10 cellular contexts compared by ENCODE assay signal in the genomic region with DNA sequence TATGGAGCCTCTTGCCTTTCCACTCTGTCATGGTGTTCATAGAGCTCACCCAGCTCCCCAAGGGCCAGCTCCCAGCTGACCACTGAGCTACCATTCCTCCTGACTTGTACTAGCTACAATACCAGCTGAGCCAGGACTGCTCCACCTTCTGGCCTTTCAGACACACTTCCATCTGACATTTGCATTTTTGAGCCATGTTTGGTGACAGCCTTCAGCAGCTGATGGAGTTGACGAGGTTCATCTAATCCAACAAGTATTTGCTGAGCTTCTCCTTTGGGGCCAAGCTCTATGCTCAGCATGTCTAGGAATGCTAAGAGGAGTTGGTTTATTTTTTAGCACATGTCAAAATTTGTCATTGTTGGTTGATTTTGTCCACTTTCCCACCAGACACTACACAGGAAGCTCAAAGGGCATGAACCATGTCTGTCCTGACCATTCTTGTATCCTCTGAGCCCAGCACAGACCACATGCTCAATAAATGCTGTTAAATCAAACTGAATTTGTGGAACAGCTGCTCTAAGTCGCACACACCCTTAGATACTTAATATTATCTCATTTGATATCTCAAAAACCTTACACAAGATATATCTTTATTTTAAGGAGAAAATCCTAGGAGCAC.
DNase-seq lines count a peak whose midpoint lies in the region; ATAC-seq and TF ChIP-seq lines count a peak whose summit lies in the region.
"Had no signal": no experiment of that assay in that cellular context is flagged by ENCODE, and none has a peak within 500 bp of the region (broad histone marks: within the 10 kb centered on the region; RNA-seq: fewer than 3 reads in every experiment).

No MANE protein-coding gene starts in this region.

- H3F3A ChIP-seq in MM.1S (ENCODE audit: insufficient read depth, low read length) (no peaks in the 10 kb centered on the region), smooth muscle cell (ENCODE audit: low read depth) (no peaks in the 10 kb centered on the region)

- H2AFZ ChIP-seq in MM.1S (ENCODE audit: low read length) (no peak overlapping the region), smooth muscle cell (ENCODE audit: low read depth) (no peak overlapping the region)

- H4K20me1 ChIP-seq in MM.1S (ENCODE audit: insufficient read depth, low read length) (no peaks in the 10 kb centered on the region), smooth muscle cell (ENCODE audit: low read depth) (no peaks in the 10 kb centered on the region)

- ATAC-seq in GM19035 (IDR thresholded peaks at IDR 0.05; ENCODE audit: unreplicated experiment) (peak; percentile 73), foreskin keratinocyte (peak; percentile 43)
- no peak for ATAC-seq in activated CD8-positive, alpha-beta T cell treated with anti-CD3 and anti-CD28 coated beads for 36 hours
- ATAC-seq: HCT116; stimulated activated naive CD8-positive, alpha-beta T cell treated with anti-CD3 and anti-CD28 coated beads, Interleukin-15, Interleukin-2, amounts not matched to agents 100 U/mL and 50 U/mL, for 24 hours had no signal

- H3K4me3 Mint-ChIP-seq in activated CD8-positive, alpha-beta T cell treated with anti-CD3 and anti-CD28 coated beads for 36 hours = no peak overlapping the region
- H3K4me3 Mint-ChIP-seq: naive B cell had no signal

- no peaks in the 10 kb centered on the region for H3K27me3 Mint-ChIP-seq in activated CD8-positive, alpha-beta T cell treated with anti-CD3 and anti-CD28 coated beads for 36 hours
- H3K27me3 Mint-ChIP-seq: naive B cell had no signal

- 82% methylated on average over 2 of the region's 2 CpGs for WGBS in smooth muscle cell (ENCODE audit: low lambda C conversion rate)

- H3K27ac Mint-ChIP-seq in activated CD8-positive, alpha-beta T cell treated with anti-CD3 and anti-CD28 coated beads for 36 hours = no peak overlapping the region
- H3K27ac Mint-ChIP-seq: naive B cell had no signal

- H3K9me2 ChIP-seq in MM.1S (replicated peaks; ENCODE audit: insufficient read depth, low read length) = no peaks in the 10 kb centered on the region

- H3K27me3 ChIP-seq in MM.1S (replicated peaks; ENCODE audit: insufficient read depth, low read length) (no peaks in the 10 kb centered on the region), foreskin keratinocyte (peaks cover 8% of the 10 kb centered on the region), smooth muscle cell (ENCODE audit: low read depth) (no peaks in the 10 kb centered on the region), vagina (no peaks in the 10 kb centered on the region)

- peak; percentile 40 for DNase-seq in MM.1S
- DNase-seq in foreskin keratinocyte = no peak
- DNase-seq in smooth muscle cell (lab: John Stamatoyannopoulos, UW; ENCODE audit: unreplicated experiment) = no peak
- no peak for DNase-seq in activated CD8-positive, alpha-beta T cell treated with anti-CD3 and anti-CD28 coated beads for 36 hours
- DNase-seq in central memory CD4-positive, alpha-beta T cell = no peak
- DNase-seq in vagina (ENCODE audit: extremely low spot score in 2 of 2) = no peak
- DNase-seq: naive B cell; stimulated activated naive CD8-positive, alpha-beta T cell treated with anti-CD3 and anti-CD28 coated beads, Interleukin-15, Interleukin-2, amounts not matched to agents 100 U/mL and 50 U/mL, for 24 hours had no signal

- no peaks in the 10 kb centered on the region for H3K36me3 ChIP-seq in MM.1S (replicated peaks; ENCODE audit: insufficient read depth, low read length)
- no peaks in the 10 kb centered on the region for H3K36me3 ChIP-seq in smooth muscle cell (ENCODE audit: low read depth)
- no peaks in the 10 kb centered on the region for H3K36me3 ChIP-seq in vagina

- H3K79me2 ChIP-seq in MM.1S (ENCODE audit: low read length) (no peaks in the 10 kb centered on the region), smooth muscle cell (ENCODE audit: low read depth) (no peaks in the 10 kb centered on the region)

- no peaks in the 10 kb centered on the region for H3K4me1 Mint-ChIP-seq in activated CD8-positive, alpha-beta T cell treated with anti-CD3 and anti-CD28 coated beads for 36 hours (ENCODE audit: low read depth)
- H3K4me1 Mint-ChIP-seq: naive B cell had no signal

- H3K27ac ChIP-seq in MM.1S (ENCODE audit: low read length) = no peak overlapping the region
- no peak overlapping the region for H3K27ac ChIP-seq in foreskin keratinocyte
- H3K27ac ChIP-seq in smooth muscle cell (ENCODE audit: low read depth) = no peak overlapping the region
- no peak overlapping the region for H3K27ac ChIP-seq in vagina

- H3K4me1 ChIP-seq in MM.1S (ENCODE audit: low read length) (no peaks in the 10 kb centered on the region), foreskin keratinocyte (no peaks in the 10 kb centered on the region), smooth muscle cell (ENCODE audit: low read depth) (no peaks in the 10 kb centered on the region), vagina (no peaks in the 10 kb centered on the region)

- H3K9me3 ChIP-seq in MM.1S (replicated peaks; ENCODE audit: insufficient read depth, low read length) = no peaks in the 10 kb centered on the region
- no peaks in the 10 kb centered on the region for H3K9me3 ChIP-seq in smooth muscle cell (replicated peaks; ENCODE audit: low read depth)
- no peaks in the 10 kb centered on the region for H3K9me3 ChIP-seq in vagina

- TF ChIP-seq CTCF in MM.1S (IDR thresholded peaks at IDR 0.05; ENCODE audit: low read length) (peak; percentile 53), foreskin keratinocyte (conservative IDR thresholded peaks at IDR 0.05) (peak; percentile 45), smooth muscle cell (IDR thresholded peaks at IDR 0.05; ENCODE audit: borderline replicate concordance, insufficient read depth, poor library complexity, severe bottlenecking) (peak; percentile 35), vagina (IDR thresholded peaks at IDR 0.05) (no peak)
- no peak for TF ChIP-seq CTCF in activated CD8-positive, alpha-beta T cell treated with anti-CD3 and anti-CD28 coated beads for 36 hours (IDR thresholded peaks at IDR 0.05)

- no peak for TF ChIP-seq POLR2A in vagina (IDR thresholded peaks at IDR 0.05)

- no peaks in the 10 kb centered on the region for H3K36me3 Mint-ChIP-seq in activated CD8-positive, alpha-beta T cell treated with anti-CD3 and anti-CD28 coated beads for 36 hours (ENCODE audit: low read depth)
- H3K36me3 Mint-ChIP-seq: naive B cell had no signal

- H3K9ac ChIP-seq in MM.1S (ENCODE audit: low read length) (no peak overlapping the region), smooth muscle cell (ENCODE audit: low read depth) (no peak overlapping the region)

- H3K4me3 ChIP-seq in MM.1S (ENCODE audit: low read length) (no peak overlapping the region), smooth muscle cell (no peak overlapping the region), vagina (no peak overlapping the region)

- H3K4me2 ChIP-seq in MM.1S (ENCODE audit: low read depth, low read length) (no peak overlapping the region), smooth muscle cell (no peak overlapping the region)

- intact Hi-C loops in activated CD8-positive, alpha-beta T cell treated with anti-CD3 and anti-CD28 coated beads for 36 hours (cut with micrococcal nuclease) = no loop called here
- intact Hi-C loops in vagina (cut with DNase I) = no loop called here

- POLR2A ChIA-PET in activated CD8-positive, alpha-beta T cell treated with anti-CD3 and anti-CD28 coated beads for 36 hours (lab: Charles Lee) = no interaction called here

- no peaks in the 10 kb centered on the region for H3K9me3 Mint-ChIP-seq in activated CD8-positive, alpha-beta T cell treated with anti-CD3 and anti-CD28 coated beads for 36 hours

- CTCF ChIA-PET in activated CD8-positive, alpha-beta T cell treated with anti-CD3 and anti-CD28 coated beads for 36 hours (lab: Charles Lee) = no interaction called here

Comparison
In these comparisons a context has a peak if more than half of its experiments do, and no peak if none do; other contexts are left out.
1. CTCF ChIP-seq: peak in MM.1S (single experiment), foreskin keratinocyte (single experiment) and smooth muscle cell (single experiment); none in activated CD8-positive, alpha-beta T cell treated with anti-CD3 and anti-CD28 coated beads for 36 hours (single experiment) and vagina (0 of 3).